Comparison of ENCODE assay signal across 17 cellular contexts in genomic region chr3:164419220-164419619, GRCh38.
"Had no signal": no experiment of that assay in that cellular context is flagged by ENCODE, and none has a peak within 500 bp of the region (broad histone marks: within the 10 kb centered on the region; RNA-seq: fewer than 3 reads in every experiment).

No MANE protein-coding gene starts in this region.

- H3K36me3 ChIP-seq: brain microvascular endothelial cell, cardiac muscle cell, WERI-Rb-1 had no signal

- H3K27ac ChIP-seq: brain microvascular endothelial cell, cardiac muscle cell, WERI-Rb-1 had no signal

- DNase-seq: activated CD4-positive, alpha-beta memory T cell treated with anti-CD3 and anti-CD28 coated beads, Interleukin-2, amount 10 ng/mL, durations not matched to agents 7 days and 5 days; activated CD4-positive, alpha-beta T cell treated with anti-CD3 and anti-CD28 coated beads for 36 hours; activated CD4-positive, alpha-beta T cell treated with anti-CD3 and anti-CD28 coated beads, Interleukin-2, amount 50 U/mL, for 1 hour; activated gamma-delta T cell; activated naive CD4-positive, alpha-beta T cell treated with anti-CD3 and anti-CD28 coated beads, Interleukin-2, amount 10 ng/mL, durations not matched to agents 7 days and 5 days; activated naive CD8-positive, alpha-beta T cell treated with anti-CD3 and anti-CD28 coated beads for 36 hours; activated T-cell treated with anti-CD3 and anti-CD28 coated beads for 4 hours; activated T-cell treated with anti-CD3 and anti-CD28 coated beads, Interleukin-2, amount 50 U/mL, for 48 hours; brain microvascular endothelial cell; MM.1S; NCI-H226; SIG-M5; T-cell; T-helper 2 cell; WERI-Rb-1 had no signal

- ATAC-seq: activated CD4-positive, alpha-beta T cell treated with anti-CD3 and anti-CD28 coated beads for 36 hours; activated T-helper 17 cell treated with anti-CD3 and anti-CD28 coated beads, Interleukin-2, amount 50 U/mL, for 72 hours; T-cell had no signal

- H3K4me3 ChIP-seq: cardiac muscle cell had no signal

- H3K27me3 ChIP-seq: brain microvascular endothelial cell, cardiac muscle cell had no signal
